Comparison of ENCODE assay signal across 9 cellular contexts in genomic region chr12:24719293-24719721, GRCh38.
A peak's percentile ranks its signal among the peaks of the same experiment; 100 is the strongest.
DNase-seq lines count a peak whose midpoint lies in the region; ATAC-seq, FAIRE-seq and TF ChIP-seq lines count a peak whose summit lies in the region.
"Had no signal": no experiment of that assay in that cellular context is flagged by ENCODE, and none has a peak within 500 bp of the region (broad histone marks: within the 10 kb centered on the region; RNA-seq: fewer than 3 reads in every experiment).

No MANE protein-coding gene starts in this region.

- no peaks in the 10 kb centered on the region for H3K36me3 ChIP-seq in aorta (ENCODE audit: control insufficient read depth in 1 of 2, insufficient read depth in 2 of 2, low read length in 1 of 2)

- H3K9me3 Mint-ChIP-seq in progenitor cell of endocrine pancreas (ENCODE audit: low read depth) = peaks cover 10% of the 10 kb centered on the region

- intact Hi-C loops in aorta (cut with DNase I) = no loop called here

- H3K4me1 Mint-ChIP-seq in progenitor cell of endocrine pancreas (ENCODE audit: low read depth) = peaks cover 14% of the 10 kb centered on the region

- no peak overlapping the region for H3K27ac Mint-ChIP-seq in progenitor cell of endocrine pancreas

- no peak overlapping the region for H3K4me3 Mint-ChIP-seq in progenitor cell of endocrine pancreas (ENCODE audit: low read depth)

- H3K4me1 ChIP-seq in foreskin keratinocyte (peaks cover 17% of the 10 kb centered on the region), aorta (ENCODE audit: control insufficient read depth in 1 of 2, insufficient read depth in 2 of 2, low read length in 2 of 2) (no peaks in the 10 kb centered on the region)

- H3K9me3 ChIP-seq in aorta (ENCODE audit: control insufficient read depth, low read length) = peaks cover 2% of the 10 kb centered on the region

- DNase-seq in ELR (ENCODE audit: low read depth) (peak; percentile 96), RCC 7860 (ENCODE audit: low spot score) (peak; percentile 92), foreskin keratinocyte (peak; percentile 58 to 85), globus pallidus (ENCODE audit: low spot score) (no peak), RPMI8226 (no peak), progenitor cell of endocrine pancreas (ENCODE audit: low spot score, unreplicated experiment) (no peak), aorta (no peak)

- peak overlapping the region; percentile 50 for H3K27ac ChIP-seq in foreskin keratinocyte
- H3K27ac ChIP-seq in aorta (ENCODE audit: low read depth in 1 of 2, low read length in 2 of 2) = no peak overlapping the region

- FAIRE-seq in RCC 7860 (lab: Jason Lieb, UNC) = peak; percentile 81

- H3K4me3 ChIP-seq in aorta (ENCODE audit: low read length in 2 of 2) = no peak overlapping the region

- no peaks in the 10 kb centered on the region for H3K27me3 Mint-ChIP-seq in progenitor cell of endocrine pancreas

- WGBS in aorta, 2 donors = 83% methylated on average over 1 of the region's 1 CpG

- H3K36me3 Mint-ChIP-seq in progenitor cell of endocrine pancreas (ENCODE audit: insufficient read depth) = peaks cover 2% of the 10 kb centered on the region

- H3K27me3 ChIP-seq in foreskin keratinocyte (no peaks in the 10 kb centered on the region), aorta (ENCODE audit: control insufficient read depth in 1 of 2, insufficient read depth in 2 of 2, low read length in 1 of 2) (no peaks in the 10 kb centered on the region)

- no peak for TF ChIP-seq CTCF in foreskin keratinocyte (conservative IDR thresholded peaks at IDR 0.05)
- no peak for TF ChIP-seq CTCF in progenitor cell of endocrine pancreas (IDR thresholded peaks at IDR 0.05; ENCODE audit: unreplicated experiment)

- ATAC-seq in GM21737 (IDR thresholded peaks at IDR 0.05; ENCODE audit: unreplicated experiment) = peak; percentile 76
- ATAC-seq in foreskin keratinocyte = peak; percentile 96
- no peak for ATAC-seq in aorta (ENCODE audit: low FRiP score)
- ATAC-seq: HCT116 had no signal

Comparison
In these comparisons a context has a peak if more than half of its experiments do, and no peak if none do; other contexts are left out.
1. DNase-seq: peak in ELR (single experiment), RCC 7860 (single experiment) and foreskin keratinocyte (2 of 2); none in globus pallidus (single experiment), RPMI8226 (single experiment), progenitor cell of endocrine pancreas (single experiment) and aorta (0 of 2).